Comparison of ENCODE assay signal across 1 cellular context in the genomic region with DNA sequence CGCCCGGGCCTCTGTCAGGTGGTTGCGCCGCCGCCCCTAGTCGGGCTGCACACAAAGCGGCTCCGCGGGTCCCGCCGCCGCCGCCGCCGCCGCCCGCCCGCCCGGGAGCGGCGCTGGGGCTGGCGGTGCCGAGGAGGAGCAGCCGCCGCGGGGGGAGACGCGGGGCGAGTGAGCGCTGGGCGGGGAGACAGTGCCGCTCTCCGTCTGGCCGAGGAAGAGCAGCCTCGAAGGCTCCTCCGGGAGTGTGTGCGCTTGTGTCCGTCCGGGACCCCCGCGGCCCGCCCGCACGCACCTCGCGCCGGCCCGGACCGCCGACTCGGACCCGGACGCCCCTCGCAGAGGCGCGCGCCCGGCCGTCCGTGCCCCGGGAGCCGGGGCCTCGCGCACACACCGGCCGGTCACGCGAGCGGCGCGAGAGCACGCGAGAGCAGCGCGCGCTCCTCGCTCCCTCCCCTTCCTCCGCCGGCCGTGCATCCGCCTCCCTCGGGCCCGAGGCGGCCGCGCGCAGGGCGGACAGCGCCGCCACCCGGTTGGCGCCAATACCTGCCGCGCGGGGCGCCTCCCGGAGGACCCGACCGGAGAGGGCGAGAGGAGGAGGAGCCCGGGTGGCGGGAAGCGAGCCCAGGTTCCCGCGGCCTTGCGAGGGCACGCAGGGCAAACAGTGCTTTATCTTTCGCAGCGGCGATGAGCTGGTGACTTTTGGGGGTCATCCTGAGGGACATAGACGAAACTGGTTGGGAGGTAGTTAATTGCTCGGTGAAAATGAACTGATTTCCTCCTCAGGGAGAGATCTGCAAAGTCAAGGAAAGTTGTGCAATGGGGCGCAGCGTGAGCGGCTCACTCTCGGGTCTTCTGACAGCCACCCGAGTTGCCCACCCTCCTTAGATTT.
TF ChIP-seq lines count a peak whose summit lies in the region.

A gene with protein sequence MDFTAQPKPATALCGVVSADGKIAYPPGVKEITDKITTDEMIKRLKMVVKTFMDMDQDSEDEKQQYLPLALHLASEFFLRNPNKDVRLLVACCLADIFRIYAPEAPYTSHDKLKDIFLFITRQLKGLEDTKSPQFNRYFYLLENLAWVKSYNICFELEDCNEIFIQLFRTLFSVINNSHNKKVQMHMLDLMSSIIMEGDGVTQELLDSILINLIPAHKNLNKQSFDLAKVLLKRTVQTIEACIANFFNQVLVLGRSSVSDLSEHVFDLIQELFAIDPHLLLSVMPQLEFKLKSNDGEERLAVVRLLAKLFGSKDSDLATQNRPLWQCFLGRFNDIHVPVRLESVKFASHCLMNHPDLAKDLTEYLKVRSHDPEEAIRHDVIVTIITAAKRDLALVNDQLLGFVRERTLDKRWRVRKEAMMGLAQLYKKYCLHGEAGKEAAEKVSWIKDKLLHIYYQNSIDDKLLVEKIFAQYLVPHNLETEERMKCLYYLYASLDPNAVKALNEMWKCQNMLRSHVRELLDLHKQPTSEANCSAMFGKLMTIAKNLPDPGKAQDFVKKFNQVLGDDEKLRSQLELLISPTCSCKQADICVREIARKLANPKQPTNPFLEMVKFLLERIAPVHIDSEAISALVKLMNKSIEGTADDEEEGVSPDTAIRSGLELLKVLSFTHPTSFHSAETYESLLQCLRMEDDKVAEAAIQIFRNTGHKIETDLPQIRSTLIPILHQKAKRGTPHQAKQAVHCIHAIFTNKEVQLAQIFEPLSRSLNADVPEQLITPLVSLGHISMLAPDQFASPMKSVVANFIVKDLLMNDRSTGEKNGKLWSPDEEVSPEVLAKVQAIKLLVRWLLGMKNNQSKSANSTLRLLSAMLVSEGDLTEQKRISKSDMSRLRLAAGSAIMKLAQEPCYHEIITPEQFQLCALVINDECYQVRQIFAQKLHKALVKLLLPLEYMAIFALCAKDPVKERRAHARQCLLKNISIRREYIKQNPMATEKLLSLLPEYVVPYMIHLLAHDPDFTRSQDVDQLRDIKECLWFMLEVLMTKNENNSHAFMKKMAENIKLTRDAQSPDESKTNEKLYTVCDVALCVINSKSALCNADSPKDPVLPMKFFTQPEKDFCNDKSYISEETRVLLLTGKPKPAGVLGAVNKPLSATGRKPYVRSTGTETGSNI (N-terminal part only) (minus strand): TSS at position 423 of the 889 bp plus-strand sequence. CDS start 1,334 bp downstream, outside the sequence.

TF ChIP-seq in K562, 482 proteins besides CTCF, POLR2A, EP300 and RAD21 (continued from another document and continues in another):
- no peak for TF ChIP-seq ZNF707 (CRISPR knock-in tag; conservative IDR thresholded peaks at IDR 0.05)
- TF ChIP-seq ZNF445 (CRISPR knock-in tag; IDR thresholded peaks at IDR 0.05; ENCODE audit: low read depth) = no peak
- TF ChIP-seq CBFB (CRISPR knock-in tag; IDR thresholded peaks at IDR 0.05) = no peak
- TF ChIP-seq MCM2 (IDR thresholded peaks at IDR 0.05; ENCODE audit: low read depth) = no peak
- TF ChIP-seq CHCHD3 (CRISPR knock-in tag; IDR thresholded peaks at IDR 0.05) = no peak
- TF ChIP-seq, protein P1, sequence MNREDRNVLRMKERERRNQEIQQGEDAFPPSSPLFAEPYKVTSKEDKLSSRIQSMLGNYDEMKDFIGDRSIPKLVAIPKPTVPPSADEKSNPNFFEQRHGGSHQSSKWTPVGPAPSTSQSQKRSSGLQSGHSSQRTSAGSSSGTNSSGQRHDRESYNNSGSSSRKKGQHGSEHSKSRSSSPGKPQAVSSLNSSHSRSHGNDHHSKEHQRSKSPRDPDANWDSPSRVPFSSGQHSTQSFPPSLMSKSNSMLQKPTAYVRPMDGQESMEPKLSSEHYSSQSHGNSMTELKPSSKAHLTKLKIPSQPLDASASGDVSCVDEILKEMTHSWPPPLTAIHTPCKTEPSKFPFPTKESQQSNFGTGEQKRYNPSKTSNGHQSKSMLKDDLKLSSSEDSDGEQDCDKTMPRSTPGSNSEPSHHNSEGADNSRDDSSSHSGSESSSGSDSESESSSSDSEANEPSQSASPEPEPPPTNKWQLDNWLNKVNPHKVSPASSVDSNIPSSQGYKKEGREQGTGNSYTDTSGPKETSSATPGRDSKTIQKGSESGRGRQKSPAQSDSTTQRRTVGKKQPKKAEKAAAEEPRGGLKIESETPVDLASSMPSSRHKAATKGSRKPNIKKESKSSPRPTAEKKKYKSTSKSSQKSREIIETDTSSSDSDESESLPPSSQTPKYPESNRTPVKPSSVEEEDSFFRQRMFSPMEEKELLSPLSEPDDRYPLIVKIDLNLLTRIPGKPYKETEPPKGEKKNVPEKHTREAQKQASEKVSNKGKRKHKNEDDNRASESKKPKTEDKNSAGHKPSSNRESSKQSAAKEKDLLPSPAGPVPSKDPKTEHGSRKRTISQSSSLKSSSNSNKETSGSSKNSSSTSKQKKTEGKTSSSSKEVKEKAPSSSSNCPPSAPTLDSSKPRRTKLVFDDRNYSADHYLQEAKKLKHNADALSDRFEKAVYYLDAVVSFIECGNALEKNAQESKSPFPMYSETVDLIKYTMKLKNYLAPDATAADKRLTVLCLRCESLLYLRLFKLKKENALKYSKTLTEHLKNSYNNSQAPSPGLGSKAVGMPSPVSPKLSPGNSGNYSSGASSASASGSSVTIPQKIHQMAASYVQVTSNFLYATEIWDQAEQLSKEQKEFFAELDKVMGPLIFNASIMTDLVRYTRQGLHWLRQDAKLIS (CRISPR knock-in tag; IDR thresholded peaks at IDR 0.05) = peak; percentile 91
- TF ChIP-seq SMARCA5 (IDR thresholded peaks at IDR 0.05) = no peak
- no peak for TF ChIP-seq KHSRP (IDR thresholded peaks at IDR 0.05)
- TF ChIP-seq ZNF133 (CRISPR knock-in tag; IDR thresholded peaks at IDR 0.05) = no peak
- peak; percentile 90 for TF ChIP-seq SMAD4 (CRISPR knock-in tag; conservative IDR thresholded peaks at IDR 0.05)
- TF ChIP-seq, protein P2, sequence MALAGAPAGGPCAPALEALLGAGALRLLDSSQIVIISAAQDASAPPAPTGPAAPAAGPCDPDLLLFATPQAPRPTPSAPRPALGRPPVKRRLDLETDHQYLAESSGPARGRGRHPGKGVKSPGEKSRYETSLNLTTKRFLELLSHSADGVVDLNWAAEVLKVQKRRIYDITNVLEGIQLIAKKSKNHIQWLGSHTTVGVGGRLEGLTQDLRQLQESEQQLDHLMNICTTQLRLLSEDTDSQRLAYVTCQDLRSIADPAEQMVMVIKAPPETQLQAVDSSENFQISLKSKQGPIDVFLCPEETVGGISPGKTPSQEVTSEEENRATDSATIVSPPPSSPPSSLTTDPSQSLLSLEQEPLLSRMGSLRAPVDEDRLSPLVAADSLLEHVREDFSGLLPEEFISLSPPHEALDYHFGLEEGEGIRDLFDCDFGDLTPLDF (CRISPR knock-in tag; IDR thresholded peaks at IDR 0.05) = peak; percentile 98
- no peak for TF ChIP-seq ZBED1 (IDR thresholded peaks at IDR 0.05)
- TF ChIP-seq ZNF232 (CRISPR knock-in tag; IDR thresholded peaks at IDR 0.05) = no peak
- peak; percentile 25; the same call in 1 of the 2 replicates for TF ChIP-seq TCF3 (CRISPR knock-in tag; IDR thresholded peaks at IDR 0.05)
- peak; percentile 35; the same call in 1 of the 2 replicates for TF ChIP-seq NFIC (IDR thresholded peaks at IDR 0.05)
- TF ChIP-seq, protein P3, sequence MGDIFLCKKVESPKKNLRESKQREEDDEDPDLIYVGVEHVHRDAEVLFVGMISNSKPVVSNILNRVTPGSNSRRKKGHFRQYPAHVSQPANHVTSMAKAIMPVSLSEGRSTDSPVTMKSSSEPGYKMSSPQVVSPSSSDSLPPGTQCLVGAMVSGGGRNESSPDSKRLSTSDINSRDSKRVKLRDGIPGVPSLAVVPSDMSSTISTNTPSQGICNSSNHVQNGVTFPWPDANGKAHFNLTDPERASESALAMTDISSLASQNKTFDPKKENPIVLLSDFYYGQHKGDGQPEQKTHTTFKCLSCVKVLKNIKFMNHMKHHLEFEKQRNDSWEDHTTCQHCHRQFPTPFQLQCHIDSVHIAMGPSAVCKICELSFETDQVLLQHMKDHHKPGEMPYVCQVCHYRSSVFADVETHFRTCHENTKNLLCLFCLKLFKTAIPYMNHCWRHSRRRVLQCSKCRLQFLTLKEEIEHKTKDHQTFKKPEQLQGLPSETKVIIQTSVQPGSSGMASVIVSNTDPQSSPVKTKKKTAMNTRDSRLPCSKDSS (IDR thresholded peaks at IDR 0.05; ENCODE audit: low read depth, partially characterized antibody) = no peak
- TF ChIP-seq, protein P4, sequence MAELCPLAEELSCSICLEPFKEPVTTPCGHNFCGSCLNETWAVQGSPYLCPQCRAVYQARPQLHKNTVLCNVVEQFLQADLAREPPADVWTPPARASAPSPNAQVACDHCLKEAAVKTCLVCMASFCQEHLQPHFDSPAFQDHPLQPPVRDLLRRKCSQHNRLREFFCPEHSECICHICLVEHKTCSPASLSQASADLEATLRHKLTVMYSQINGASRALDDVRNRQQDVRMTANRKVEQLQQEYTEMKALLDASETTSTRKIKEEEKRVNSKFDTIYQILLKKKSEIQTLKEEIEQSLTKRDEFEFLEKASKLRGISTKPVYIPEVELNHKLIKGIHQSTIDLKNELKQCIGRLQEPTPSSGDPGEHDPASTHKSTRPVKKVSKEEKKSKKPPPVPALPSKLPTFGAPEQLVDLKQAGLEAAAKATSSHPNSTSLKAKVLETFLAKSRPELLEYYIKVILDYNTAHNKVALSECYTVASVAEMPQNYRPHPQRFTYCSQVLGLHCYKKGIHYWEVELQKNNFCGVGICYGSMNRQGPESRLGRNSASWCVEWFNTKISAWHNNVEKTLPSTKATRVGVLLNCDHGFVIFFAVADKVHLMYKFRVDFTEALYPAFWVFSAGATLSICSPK (IDR thresholded peaks at IDR 0.05; ENCODE audit: borderline replicate concordance) = no peak
- no peak for TF ChIP-seq COPS2 (conservative IDR thresholded peaks at IDR 0.05)
- no peak for TF ChIP-seq ZNF140 (CRISPR knock-in tag; IDR thresholded peaks at IDR 0.05)
- TF ChIP-seq, protein P5, sequence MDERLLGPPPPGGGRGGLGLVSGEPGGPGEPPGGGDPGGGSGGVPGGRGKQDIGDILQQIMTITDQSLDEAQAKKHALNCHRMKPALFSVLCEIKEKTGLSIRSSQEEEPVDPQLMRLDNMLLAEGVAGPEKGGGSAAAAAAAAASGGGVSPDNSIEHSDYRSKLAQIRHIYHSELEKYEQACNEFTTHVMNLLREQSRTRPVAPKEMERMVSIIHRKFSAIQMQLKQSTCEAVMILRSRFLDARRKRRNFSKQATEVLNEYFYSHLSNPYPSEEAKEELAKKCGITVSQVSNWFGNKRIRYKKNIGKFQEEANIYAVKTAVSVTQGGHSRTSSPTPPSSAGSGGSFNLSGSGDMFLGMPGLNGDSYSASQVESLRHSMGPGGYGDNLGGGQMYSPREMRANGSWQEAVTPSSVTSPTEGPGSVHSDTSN (CRISPR knock-in tag; IDR thresholded peaks at IDR 0.05; ENCODE audit: low read depth) = no peak
- TF ChIP-seq, protein P5 (tag; conservative IDR thresholded peaks at IDR 0.05; ENCODE audit: low read depth) = no peak
- TF ChIP-seq MCM5 (IDR thresholded peaks at IDR 0.05; ENCODE audit: low read depth) = no peak
- TF ChIP-seq ZNF507 (tag; conservative IDR thresholded peaks at IDR 0.05) = no peak
- TF ChIP-seq, protein P6, sequence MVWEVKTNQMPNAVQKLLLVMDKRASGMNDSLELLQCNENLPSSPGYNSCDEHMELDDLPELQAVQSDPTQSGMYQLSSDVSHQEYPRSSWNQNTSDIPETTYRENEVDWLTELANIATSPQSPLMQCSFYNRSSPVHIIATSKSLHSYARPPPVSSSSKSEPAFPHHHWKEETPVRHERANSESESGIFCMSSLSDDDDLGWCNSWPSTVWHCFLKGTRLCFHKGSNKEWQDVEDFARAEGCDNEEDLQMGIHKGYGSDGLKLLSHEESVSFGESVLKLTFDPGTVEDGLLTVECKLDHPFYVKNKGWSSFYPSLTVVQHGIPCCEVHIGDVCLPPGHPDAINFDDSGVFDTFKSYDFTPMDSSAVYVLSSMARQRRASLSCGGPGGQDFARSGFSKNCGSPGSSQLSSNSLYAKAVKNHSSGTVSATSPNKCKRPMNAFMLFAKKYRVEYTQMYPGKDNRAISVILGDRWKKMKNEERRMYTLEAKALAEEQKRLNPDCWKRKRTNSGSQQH (CRISPR knock-in tag; IDR thresholded peaks at IDR 0.05) = no peak
- TF ChIP-seq, protein P7, sequence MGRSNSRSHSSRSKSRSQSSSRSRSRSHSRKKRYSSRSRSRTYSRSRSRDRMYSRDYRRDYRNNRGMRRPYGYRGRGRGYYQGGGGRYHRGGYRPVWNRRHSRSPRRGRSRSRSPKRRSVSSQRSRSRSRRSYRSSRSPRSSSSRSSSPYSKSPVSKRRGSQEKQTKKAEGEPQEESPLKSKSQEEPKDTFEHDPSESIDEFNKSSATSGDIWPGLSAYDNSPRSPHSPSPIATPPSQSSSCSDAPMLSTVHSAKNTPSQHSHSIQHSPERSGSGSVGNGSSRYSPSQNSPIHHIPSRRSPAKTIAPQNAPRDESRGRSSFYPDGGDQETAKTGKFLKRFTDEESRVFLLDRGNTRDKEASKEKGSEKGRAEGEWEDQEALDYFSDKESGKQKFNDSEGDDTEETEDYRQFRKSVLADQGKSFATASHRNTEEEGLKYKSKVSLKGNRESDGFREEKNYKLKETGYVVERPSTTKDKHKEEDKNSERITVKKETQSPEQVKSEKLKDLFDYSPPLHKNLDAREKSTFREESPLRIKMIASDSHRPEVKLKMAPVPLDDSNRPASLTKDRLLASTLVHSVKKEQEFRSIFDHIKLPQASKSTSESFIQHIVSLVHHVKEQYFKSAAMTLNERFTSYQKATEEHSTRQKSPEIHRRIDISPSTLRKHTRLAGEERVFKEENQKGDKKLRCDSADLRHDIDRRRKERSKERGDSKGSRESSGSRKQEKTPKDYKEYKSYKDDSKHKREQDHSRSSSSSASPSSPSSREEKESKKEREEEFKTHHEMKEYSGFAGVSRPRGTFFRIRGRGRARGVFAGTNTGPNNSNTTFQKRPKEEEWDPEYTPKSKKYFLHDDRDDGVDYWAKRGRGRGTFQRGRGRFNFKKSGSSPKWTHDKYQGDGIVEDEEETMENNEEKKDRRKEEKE (IDR thresholded peaks at IDR 0.05; ENCODE audit: borderline replicate concordance in 1 of 2, control insufficient read depth in 1 of 2, low read depth in 2 of 2, low read length in 1 of 2) = no peak; a peak in 1 of 4 replicates
- TF ChIP-seq HCFC1 (IDR thresholded peaks at IDR 0.05; ENCODE audit: low read depth, low read length) = peak; percentile 46
- TF ChIP-seq, protein P8, sequence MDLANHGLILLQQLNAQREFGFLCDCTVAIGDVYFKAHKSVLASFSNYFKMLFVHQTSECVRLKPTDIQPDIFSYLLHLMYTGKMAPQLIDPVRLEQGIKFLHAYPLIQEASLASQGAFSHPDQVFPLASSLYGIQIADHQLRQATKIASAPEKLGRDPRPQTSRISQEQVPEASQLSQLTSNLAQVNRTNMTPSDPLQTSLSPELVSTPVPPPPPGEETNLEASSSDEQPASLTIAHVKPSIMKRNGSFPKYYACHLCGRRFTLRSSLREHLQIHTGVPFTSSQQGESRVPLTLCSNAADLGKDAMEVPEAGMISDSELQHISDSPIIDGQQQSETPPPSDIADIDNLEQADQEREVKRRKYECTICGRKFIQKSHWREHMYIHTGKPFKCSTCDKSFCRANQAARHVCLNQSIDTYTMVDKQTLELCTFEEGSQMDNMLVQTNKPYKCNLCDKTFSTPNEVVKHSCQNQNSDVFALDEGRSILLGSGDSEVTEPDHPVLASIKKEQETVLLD (IDR thresholded peaks at IDR 0.05) = peak; percentile 59; the same call in 1 of the 2 replicates
- no peak for TF ChIP-seq MBD2 (IDR thresholded peaks at IDR 0.05; ENCODE audit: borderline replicate concordance, low read depth)
- no peak for TF ChIP-seq IRF2 (CRISPR knock-in tag; IDR thresholded peaks at IDR 0.05)
- TF ChIP-seq CTBP1 (IDR thresholded peaks at IDR 0.05; ENCODE audit: borderline replicate concordance) = peak; percentile 99
